8 cellular contexts compared by ENCODE assay signal in the genomic region with DNA sequence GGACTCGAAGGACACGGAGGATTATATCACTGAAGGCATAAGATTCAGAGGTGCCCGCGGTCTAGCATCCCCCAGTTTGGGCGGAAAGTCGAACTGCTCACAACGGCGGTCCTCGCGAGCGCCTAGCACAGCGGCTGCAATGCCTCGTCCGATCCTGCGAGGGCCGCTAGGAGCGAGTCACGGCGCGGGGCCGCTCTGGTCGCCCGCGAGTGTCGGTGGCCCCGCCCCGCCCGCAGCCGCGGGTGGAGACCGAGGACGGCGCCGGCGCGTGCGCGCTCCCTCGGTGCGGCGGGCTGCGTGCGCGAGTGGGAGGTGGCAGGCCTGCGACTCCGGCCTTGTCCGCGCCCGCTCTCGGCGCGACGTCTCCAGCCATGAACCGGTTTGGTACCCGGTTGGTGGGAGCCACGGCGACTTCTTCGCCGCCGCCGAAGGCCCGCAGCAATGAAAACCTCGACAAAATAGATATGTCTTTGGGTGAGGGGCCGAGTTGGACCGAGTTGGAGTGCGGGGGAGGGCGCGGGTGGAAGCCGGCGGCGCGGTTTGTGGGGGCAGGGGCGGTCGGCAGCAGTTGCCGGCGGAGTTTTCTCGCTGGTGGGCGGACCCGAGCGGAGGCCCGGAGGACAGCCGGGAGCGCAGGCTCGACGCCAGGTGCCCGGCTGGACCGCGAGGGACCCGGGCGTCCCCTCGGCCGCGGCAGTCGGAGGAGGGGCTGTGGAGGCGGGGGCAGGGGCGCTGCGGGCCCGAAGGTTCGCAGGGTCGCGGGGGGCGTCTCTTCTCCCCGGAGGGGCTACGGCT. TPM values are rescaled to one million over a fixed set of nuclear protein-coding genes. Genes with fewer than 3 reads are reported as not detected.
DNase-seq lines count a peak whose midpoint lies in the region; ATAC-seq and TF ChIP-seq lines count a peak whose summit lies in the region.

A gene with protein sequence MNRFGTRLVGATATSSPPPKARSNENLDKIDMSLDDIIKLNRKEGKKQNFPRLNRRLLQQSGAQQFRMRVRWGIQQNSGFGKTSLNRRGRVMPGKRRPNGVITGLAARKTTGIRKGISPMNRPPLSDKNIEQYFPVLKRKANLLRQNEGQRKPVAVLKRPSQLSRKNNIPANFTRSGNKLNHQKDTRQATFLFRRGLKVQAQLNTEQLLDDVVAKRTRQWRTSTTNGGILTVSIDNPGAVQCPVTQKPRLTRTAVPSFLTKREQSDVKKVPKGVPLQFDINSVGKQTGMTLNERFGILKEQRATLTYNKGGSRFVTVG (plus strand): TSS at position 283 of the 795 bp plus-strand sequence. CDS start 89 bp downstream, at position 372.

- peak; percentile 97 for TF ChIP-seq CTCF in GM10266 (IDR thresholded peaks at IDR 0.05; ENCODE audit: control insufficient read depth, insufficient read depth, low read depth, missing control alignments)
- peak; percentile 59 for TF ChIP-seq CTCF in osteocyte (IDR thresholded peaks at IDR 0.05)
- peak; percentile 45 to 59 (median 54) for TF ChIP-seq CTCF in testis (IDR thresholded peaks at IDR 0.05)

- H3K27ac ChIP-seq in testis, result peak within 1 kb of the TSS; percentile 98

- H3K4me1 Mint-ChIP-seq in osteocyte (ENCODE audit: unreplicated experiment), result peaks cover 32% of the 10 kb centered on the region

- peak within 1 kb of the TSS; percentile 84 to 95 for H3K4me3 ChIP-seq in testis

- peaks cover 9 to 10% of the 10 kb centered on the region in 2 donors for H3K36me3 Mint-ChIP-seq in activated naive CD4-positive, alpha-beta T cell treated with anti-CD3 and anti-CD28 coated beads, Interleukin-2, amount 50 U/mL, for 72 hours
- H3K36me3 Mint-ChIP-seq in osteocyte (ENCODE audit: unreplicated experiment), result no peaks in the 10 kb centered on the region

- H3K27me3 Mint-ChIP-seq in osteocyte (ENCODE audit: unreplicated experiment), result no peaks in the 10 kb centered on the region

- H3K4me3 Mint-ChIP-seq in osteocyte (ENCODE audit: unreplicated experiment), result peak within 1 kb of the TSS; percentile 87

- H3K9me3 ChIP-seq in testis, result no peaks in the 10 kb centered on the region

- ATAC-seq in HG02571 (IDR thresholded peaks at IDR 0.05; ENCODE audit: unreplicated experiment), result peak; percentile 71
- peak; percentile 84 to 87 for ATAC-seq in activated naive CD4-positive, alpha-beta T cell treated with anti-CD3 and anti-CD28 coated beads, Interleukin-2, amount 50 U/mL, for 72 hours

- peak within 1 kb of the TSS; percentile 90 to 95 for H3K27ac Mint-ChIP-seq in activated naive CD4-positive, alpha-beta T cell treated with anti-CD3 and anti-CD28 coated beads, Interleukin-2, amount 50 U/mL, for 72 hours
- peak within 1 kb of the TSS; percentile 97 for H3K27ac Mint-ChIP-seq in osteocyte (ENCODE audit: unreplicated experiment)

- H3K9me3 Mint-ChIP-seq in activated naive CD4-positive, alpha-beta T cell treated with anti-CD3 and anti-CD28 coated beads, Interleukin-2, amount 50 U/mL, for 72 hours, result no peaks in the 10 kb centered on the region
- H3K9me3 Mint-ChIP-seq in osteocyte (ENCODE audit: unreplicated experiment), result no peaks in the 10 kb centered on the region

- H3K27me3 ChIP-seq in testis, result no peaks in the 10 kb centered on the region

- WGBS in testis, 2 donors, result 0 to 1% methylated on average over 5 to 57 of the region's 104 CpGs

- intact Hi-C loops in testis (cut with DNase I; ENCODE audit: low total_unique reads), result no loop called here

- H3K36me3 ChIP-seq in testis (ENCODE audit: low read depth, missing control alignments), result no peaks in the 10 kb centered on the region

- peak; percentile 96 for DNase-seq in GM10266 (ENCODE audit: extremely low spot score)
- peak; percentile 87 for DNase-seq in NCI-H1092 (lab: John Stamatoyannopoulos, UW)
- DNase-seq in SKM-1 (lab: John Stamatoyannopoulos, UW; ENCODE audit: unreplicated experiment), result peak; percentile 62
- peak; percentile 82 to 84 for DNase-seq in activated naive CD4-positive, alpha-beta T cell treated with anti-CD3 and anti-CD28 coated beads, Interleukin-2, amount 50 U/mL, for 72 hours (ENCODE audit: low spot score in 2 of 2)
- DNase-seq in glomerular visceral epithelial cell (ENCODE audit: extremely low spot score), result peak; percentile 89
- DNase-seq in osteocyte (ENCODE audit: extremely low spot score, unreplicated experiment), result peak; percentile 98
- DNase-seq in testis, result peak; percentile 92

- TF ChIP-seq POLR2A in testis (IDR thresholded peaks at IDR 0.05), result peak; percentile 18

- H3K4me1 ChIP-seq in testis, result peaks cover 14% of the 10 kb centered on the region

RNA-seq across cellular contexts. Expression of the gene that starts here (rescaled TPM):
- total RNA-seq in activated naive CD4-positive, alpha-beta T cell treated with anti-CD3 and anti-CD28 coated beads, Interleukin-2, amount 50 U/mL, for 72 hours, result 10 to 100 TPM; 23.1 to 29.4 TPM
- total RNA-seq in osteocyte, result 67.2 and 84.3 TPM in 2 replicates
- 10 to 100 TPM; 79.5 to 83.6 TPM for total RNA-seq in testis
- 80.5 TPM for polyA plus RNA-seq in testis (ENCODE audit: insufficient read depth, low read depth, low replicate concordance)

Comparison
In these comparisons a context has a peak if more than half of its experiments do, and no peak if none do; other contexts are left out.
1. Peak in every context shown above with its lines: DNase-seq, ATAC-seq, H3K4me3 ChIP-seq and H3K27ac ChIP-seq.